ENCODE assay signal across 23 cellular contexts in genomic region chr10:112934193-112934592, GRCh38. TPM values are rescaled to one million over a fixed set of nuclear protein-coding genes. Genes with fewer than 3 reads are reported as not detected.
DNase-seq lines count a peak whose midpoint lies in the region; ATAC-seq and TF ChIP-seq lines count a peak whose summit lies in the region.
"Had no signal": no experiment of that assay in that cellular context is flagged by ENCODE, and none has a peak within 500 bp of the region (broad histone marks: within the 10 kb centered on the region; RNA-seq: fewer than 3 reads in every experiment).

No MANE protein-coding gene starts in this region.

- no peak for DNase-seq in HCT116 (ENCODE audit: low read depth, low spot score)
- DNase-seq in RWPE2 (ENCODE audit: low spot score), result no peak
- DNase-seq in foreskin keratinocyte, result no peak
- DNase-seq in mucosa of descending colon, result no peak
- DNase-seq in NCI-H1092 treated with DMSO at 0.1 percent for 48 hours (lab: John Stamatoyannopoulos, UW), result no peak
- DNase-seq in NCI-H2081 treated with DMSO at 0.1 percent for 48 hours (lab: John Stamatoyannopoulos, UW), result no peak
- DNase-seq: 8988T; ACHN; AML-193; BE2C; Calu3; CD4-positive, alpha-beta T cell; CD8-positive, alpha-beta memory T cell; COR-L47; DMS53; DMS79 treated with DMSO at 0.1 percent for 48 hours; GF-D8; GOT3; H7; HCEC 1CT had no signal

- RAD21 ChIA-PET in HCT116 (lab: Charles Lee; ENCODE audit: low non-redundant PET in 1 of 2, low total read pairs in 2 of 2, uncharacterized antibody in 2 of 2, unreplicated experiment in 2 of 2), result no interaction called here

- no peak for TF ChIP-seq POLR2A in HCT116 (IDR thresholded peaks at IDR 0.05; ENCODE audit: borderline replicate concordance, extremely low read depth, insufficient read depth, insufficient read length)

- intact Hi-C loops in HCT116 (cut with micrococcal nuclease) (no loop called here), mucosa of descending colon (cut with DNase I, micrococcal nuclease) (no loop called here)

- no peaks in the 10 kb centered on the region for H4K20me1 ChIP-seq in HCT116 (ENCODE audit: insufficient read depth)
- H4K20me1 ChIP-seq: BLaER1 treated with 17β-estradiol and CSF1 and Interleukin-3, amounts not matched to agents 10 nM and 100 nM had no signal

- H3K27ac ChIP-seq in HCT116 (ENCODE audit: low read depth, low read length), result no peak overlapping the region
- no peak overlapping the region for H3K27ac ChIP-seq in RWPE2 (ENCODE audit: poor library complexity, severe bottlenecking)
- no peak overlapping the region for H3K27ac ChIP-seq in foreskin keratinocyte
- H3K27ac ChIP-seq: BLaER1 treated with 17β-estradiol and CSF1 and Interleukin-3, amounts not matched to agents 10 nM and 100 nM had no signal

- ATAC-seq in HCT116 (peak; percentile 18), RWPE2 (ENCODE audit: low read depth) (0 out of 3 replicates have a peak, but pooled peaks have one; percentile 12), foreskin keratinocyte (peak; percentile 62), mucosa of descending colon (peak; percentile 59), GM21526 (IDR thresholded peaks at IDR 0.05; ENCODE audit: low FRiP score, unreplicated experiment) (no peak)
- ATAC-seq: A549 had no signal

- H3K9me3 ChIP-seq in HCT116 (ENCODE audit: control insufficient read depth in 1 of 2, insufficient read depth in 1 of 2, low read depth in 1 of 2, low read length in 2 of 2), result no peaks in the 10 kb centered on the region
- H3K9me3 ChIP-seq in RWPE2 (ENCODE audit: severe bottlenecking), result peaks cover 3% of the 10 kb centered on the region
- no peaks in the 10 kb centered on the region for H3K9me3 ChIP-seq in mucosa of descending colon
- H3K9me3 ChIP-seq: BE2C had no signal

- H2AFZ ChIP-seq in HCT116 (ENCODE audit: low read depth, low read length, poor library complexity, severe bottlenecking), result no peak overlapping the region

- no peak overlapping the region for H3K4me2 ChIP-seq in HCT116 (ENCODE audit: low read length)
- H3K4me2 ChIP-seq: A549; BLaER1 treated with 17β-estradiol and CSF1 and Interleukin-3, amounts not matched to agents 10 nM and 100 nM had no signal

- H3K36me3 ChIP-seq in HCT116 (ENCODE audit: control insufficient read depth in 1 of 2, insufficient read depth in 2 of 2, low read length in 2 of 2) (no peaks in the 10 kb centered on the region), RWPE2 (ENCODE audit: low read depth) (no peaks in the 10 kb centered on the region), mucosa of descending colon (ENCODE audit: low read depth) (no peaks in the 10 kb centered on the region)
- H3K36me3 ChIP-seq: BE2C had no signal

- CTCF ChIA-PET in HCT116 (lab: Charles Lee), result no interaction called here

- TF ChIP-seq RAD21 in HCT116 (IDR thresholded peaks at IDR 0.05; ENCODE audit: low read depth), result no peak

- BruUV-seq in HCT116 (replicated peaks; lab: Mats Ljungman, UMichigan), result no TSS peak

- no peak for TF ChIP-seq CTCF in HCT116 (IDR thresholded peaks at IDR 0.05 in 2 of 3, conservative IDR thresholded peaks at IDR 0.05 in 1 of 3; ENCODE audit: borderline replicate concordance in 1 of 3, insufficient read depth in 1 of 3, low read depth in 2 of 3, low read length in 2 of 3)
- TF ChIP-seq CTCF in RWPE2 (IDR thresholded peaks at IDR 0.05; ENCODE audit: poor library complexity, severe bottlenecking), result no peak
- no peak for TF ChIP-seq CTCF in foreskin keratinocyte (conservative IDR thresholded peaks at IDR 0.05)
- no peak for TF ChIP-seq CTCF in mucosa of descending colon (IDR thresholded peaks at IDR 0.05)

- H3K27me3 ChIP-seq in HCT116 (ENCODE audit: insufficient read depth, low read length) (no peaks in the 10 kb centered on the region), RWPE2 (ENCODE audit: insufficient read depth, poor library complexity, severe bottlenecking) (no peaks in the 10 kb centered on the region), foreskin keratinocyte (no peaks in the 10 kb centered on the region)
- H3K27me3 ChIP-seq: BE2C; BLaER1 treated with 17β-estradiol and CSF1 and Interleukin-3, amounts not matched to agents 10 nM and 100 nM had no signal

- no peak overlapping the region for H3K9ac ChIP-seq in HCT116 (ENCODE audit: low read length)
- H3K9ac ChIP-seq: BLaER1 treated with 17β-estradiol and CSF1 and Interleukin-3, amounts not matched to agents 10 nM and 100 nM had no signal

- H3K9me2 ChIP-seq in HCT116 (ENCODE audit: insufficient read depth), result no peaks in the 10 kb centered on the region

- POLR2A ChIA-PET in HCT116 (lab: Charles Lee), result no interaction called here

- no peaks in the 10 kb centered on the region for H3K79me2 ChIP-seq in HCT116 (ENCODE audit: insufficient read depth, low read length)

- H3K4me3 ChIP-seq in HCT116 (replicated peaks in 1 of 2; ENCODE audit: low read depth in 1 of 2, low read length in 2 of 2) (no peak overlapping the region), RWPE2 (ENCODE audit: severe bottlenecking) (no peak overlapping the region), mucosa of descending colon (no peak overlapping the region)
- H3K4me3 ChIP-seq: A549; BLaER1 treated with 17β-estradiol and CSF1 and Interleukin-3, amounts not matched to agents 10 nM and 100 nM had no signal

- H3K4me1 ChIP-seq in HCT116 (ENCODE audit: control insufficient read depth in 1 of 2, insufficient read depth in 2 of 2, low read length in 2 of 2), result peaks cover 0 to 5% of the 10 kb centered on the region in 2 experiments; a peak in 1 of 4 replicates
- H3K4me1 ChIP-seq in RWPE2 (ENCODE audit: insufficient read depth, poor library complexity, severe bottlenecking), result no peaks in the 10 kb centered on the region
- H3K4me1 ChIP-seq in foreskin keratinocyte, result no peaks in the 10 kb centered on the region
- H3K4me1 ChIP-seq in mucosa of descending colon (ENCODE audit: low read depth), result no peaks in the 10 kb centered on the region
- H3K4me1 ChIP-seq: A549; BE2C; BLaER1 treated with 17β-estradiol and CSF1 and Interleukin-3, amounts not matched to agents 10 nM and 100 nM had no signal

TF ChIP-seq in HCT116, 20 proteins besides CTCF, POLR2A, EP300 and RAD21:
- TF ChIP-seq ZBTB33 (IDR thresholded peaks at IDR 0.05; ENCODE audit: extremely low read depth, insufficient replicate concordance, low read length) (no peak), ATF3 (IDR thresholded peaks at IDR 0.05) (no peak), CBX3 (IDR thresholded peaks at IDR 0.05; ENCODE audit: low read depth) (no peak), FOSL1 (IDR thresholded peaks at IDR 0.05; ENCODE audit: low read depth) (peak; percentile 22; the same call in 1 of the 2 replicates), TCF7L2 (IDR thresholded peaks at IDR 0.05; ENCODE audit: borderline replicate concordance, extremely low read depth, insufficient read depth, insufficient read length) (no peak)

RNA-seq across cellular contexts. Expression of gene TCF7L2, which starts 15.9 kb away (rescaled TPM):
- 164 TPM for total RNA-seq in HCT116 (2021; ENCODE audit: unreplicated experiment)
- polyA plus RNA-seq in HCT116 (2012), result 120 and 126 TPM in 2 replicates
- total RNA-seq in foreskin keratinocyte, result 4.7 and 5.1 TPM in 2 replicates
- polyA plus RNA-seq in foreskin keratinocyte, result 2.4 and 2.6 TPM in 2 replicates
- 100 to 1,000 TPM in 2 of 3 donors, 10 to 100 TPM in 1; 99.6 to 182 (median 102) TPM for total RNA-seq in mucosa of descending colon

Comparison
In these comparisons a context has a peak if more than half of its experiments do, and no peak if none do; other contexts are left out.
1. RNA of gene TCF7L2, which starts 15.9 kb away (total RNA-seq): 164 TPM in HCT116 (single experiment) and 99.6 to 182 TPM in mucosa of descending colon; 4.7 to 5.1 TPM in foreskin keratinocyte; every median in the first group is over 10 times any median in the second.